8 cellular contexts compared by ENCODE assay signal in the genomic region with DNA sequence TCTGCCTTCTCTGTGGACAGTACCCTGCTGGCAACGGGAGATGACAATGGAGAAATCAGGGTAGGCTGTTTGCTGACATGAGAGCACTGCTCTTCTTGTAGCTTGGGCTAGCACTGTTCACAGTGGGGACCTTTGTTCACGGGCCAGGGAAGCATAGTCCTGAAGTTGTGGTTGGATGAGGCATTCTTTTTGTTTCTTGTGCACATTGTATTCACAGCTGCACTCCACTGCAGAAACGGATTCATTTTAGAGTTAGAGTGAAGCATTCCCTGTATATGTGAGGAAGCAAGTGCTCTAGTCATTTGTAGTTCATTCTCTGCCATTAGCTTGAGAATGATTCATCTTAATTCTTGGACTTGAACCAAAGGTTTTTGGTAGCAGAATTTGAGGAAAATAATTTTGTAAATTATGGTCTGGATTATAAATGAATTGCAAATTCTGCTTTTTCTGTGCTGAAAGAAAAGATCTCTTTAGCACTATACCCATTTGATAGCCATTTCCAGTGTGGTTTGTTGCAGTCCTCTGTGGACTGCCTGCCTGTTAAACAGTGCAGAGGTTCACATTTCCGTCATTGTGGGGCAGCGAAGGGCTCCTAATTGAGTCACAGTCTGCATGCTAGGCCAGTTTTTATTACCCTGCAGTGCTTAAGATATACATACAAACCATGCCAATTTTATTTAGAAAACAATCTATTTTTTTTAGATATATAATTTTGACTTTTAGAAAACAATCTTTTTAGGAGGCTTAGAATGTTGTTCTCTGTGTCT.
A peak's percentile ranks its signal among the peaks of the same experiment; 100 is the strongest.
DNase-seq lines count a peak whose midpoint lies in the region; ATAC-seq lines count a peak whose summit lies in the region.

No MANE protein-coding gene starts in this region.

- H3K4me1 Mint-ChIP-seq in activated CD4-positive, alpha-beta memory T cell treated with anti-CD3 and anti-CD28 coated beads, Interleukin-2, amount 10 ng/mL, durations not matched to agents 7 days and 5 days = peaks cover 18% of the 10 kb centered on the region

- DNase-seq in CD1c-positive myeloid dendritic cell (ENCODE audit: extremely low spot score) (peak; percentile 11), NCI-H2081 treated with DMSO at 0.1 percent for 48 hours (lab: John Stamatoyannopoulos, UW) (peak; percentile 49), foreskin melanocyte (peak; percentile 81), renal cortical epithelial cell (ENCODE audit: low read depth) (peak; percentile 52), ureter (ENCODE audit: low spot score) (no peak)
- DNase-seq in activated CD4-positive, alpha-beta memory T cell treated with anti-CD3 and anti-CD28 coated beads, Interleukin-2, amount 10 ng/mL, durations not matched to agents 7 days and 5 days = peak; percentile 64

- H3K27ac Mint-ChIP-seq in activated CD4-positive, alpha-beta memory T cell treated with anti-CD3 and anti-CD28 coated beads, Interleukin-2, amount 10 ng/mL, durations not matched to agents 7 days and 5 days = peak overlapping the region; percentile 69

- CTCF ChIA-PET in activated CD4-positive, alpha-beta memory T cell treated with anti-CD3 and anti-CD28 coated beads, Interleukin-2, amount 10 ng/mL, durations not matched to agents 7 days and 5 days (lab: Charles Lee) = interaction anchor here (0.9 to 6.3 kb wide), 10 partner anchors 9 to 273 kb away, joined by 3 to 34 read pairs (median 5); no protein-coding TSS in a partner anchor

- peak; percentile 71 for ATAC-seq in GM18499 (IDR thresholded peaks at IDR 0.05; ENCODE audit: insufficient read depth, unreplicated experiment)
- ATAC-seq in HG02943 (IDR thresholded peaks at IDR 0.05; ENCODE audit: low read depth, unreplicated experiment) = peak; percentile 65

- H3K36me3 Mint-ChIP-seq in activated CD4-positive, alpha-beta memory T cell treated with anti-CD3 and anti-CD28 coated beads, Interleukin-2, amount 10 ng/mL, durations not matched to agents 7 days and 5 days (ENCODE audit: low read depth) = peaks cover 50% of the 10 kb centered on the region

- H3K9me3 Mint-ChIP-seq in activated CD4-positive, alpha-beta memory T cell treated with anti-CD3 and anti-CD28 coated beads, Interleukin-2, amount 10 ng/mL, durations not matched to agents 7 days and 5 days = no peaks in the 10 kb centered on the region

- no peak overlapping the region for H3K4me3 Mint-ChIP-seq in activated CD4-positive, alpha-beta memory T cell treated with anti-CD3 and anti-CD28 coated beads, Interleukin-2, amount 10 ng/mL, durations not matched to agents 7 days and 5 days

- no peaks in the 10 kb centered on the region for H3K27me3 Mint-ChIP-seq in activated CD4-positive, alpha-beta memory T cell treated with anti-CD3 and anti-CD28 coated beads, Interleukin-2, amount 10 ng/mL, durations not matched to agents 7 days and 5 days

- POLR2A ChIA-PET in activated CD4-positive, alpha-beta memory T cell treated with anti-CD3 and anti-CD28 coated beads, Interleukin-2, amount 10 ng/mL, durations not matched to agents 7 days and 5 days (lab: Charles Lee) = interaction anchor here (0.6 to 1.2 kb wide), 2 partner anchors 13 to 132 kb away, joined by 3 to 4 read pairs; partner anchors contain the start of gene SLC25A3
